Comparison of ENCODE assay signal across 28 cellular contexts in the genomic region with DNA sequence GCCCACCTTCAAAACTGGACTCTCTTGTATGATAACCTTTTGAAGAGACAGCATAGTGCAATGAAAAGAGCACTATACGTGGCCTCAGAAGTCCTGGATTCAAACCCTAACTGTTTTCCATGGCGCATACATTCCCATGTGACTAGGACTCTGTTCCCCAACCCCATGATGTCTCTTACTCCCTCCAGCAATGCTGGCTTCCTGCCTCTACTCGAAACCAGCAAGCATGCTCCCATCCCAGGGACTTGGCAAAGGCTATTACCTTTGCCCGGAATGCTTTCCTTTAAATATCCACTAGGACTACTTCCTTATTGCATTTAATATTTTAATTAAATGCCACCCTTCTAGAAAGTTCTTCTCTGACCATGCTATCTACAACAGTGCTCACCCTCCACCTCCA.
"Had no signal": no experiment of that assay in that cellular context is flagged by ENCODE, and none has a peak within 500 bp of the region (broad histone marks: within the 10 kb centered on the region; RNA-seq: fewer than 3 reads in every experiment).

No MANE protein-coding gene starts in this region.

- H3K4me3 ChIP-seq: heart right ventricle, left lung, lung, mucosa of descending colon, ovary, prostate gland, skin epidermis, suprapubic skin, thoracic aorta, tibial artery, upper lobe of right lung had no signal

- H3K9me3 Mint-ChIP-seq: stimulated activated naive CD8-positive, alpha-beta T cell treated with anti-CD3 and anti-CD28 coated beads, Interleukin-15, Interleukin-2, amounts not matched to agents 100 ng/mL and 50 ng/mL, for 24 hours had no signal

- H3K27ac ChIP-seq: left lung, prostate gland, skin epidermis, suprapubic skin, thoracic aorta, tibial artery, upper lobe of right lung had no signal

- H3K27ac Mint-ChIP-seq: memory B cell; naive thymus-derived CD4-positive, alpha-beta T cell; natural killer cell treated with Interleukin-12 subunit alpha and Interleukin-12 subunit beta and Interleukin-15 and Interleukin-18, amount 100 ng/mL, for 72 hours; stimulated activated naive CD8-positive, alpha-beta T cell treated with anti-CD3 and anti-CD28 coated beads, Interleukin-15, Interleukin-2, amounts not matched to agents 100 ng/mL and 50 ng/mL, for 24 hours had no signal

- H3K27me3 Mint-ChIP-seq: natural killer cell treated with Interleukin-12 subunit alpha and Interleukin-12 subunit beta and Interleukin-15 and Interleukin-18, amount 100 ng/mL, for 72 hours had no signal

- DNase-seq: heart right ventricle; hippocampal formation; kidney; left colon; left lung; midbrain; mucosa of descending colon; naive thymus-derived CD4-positive, alpha-beta T cell; ovary; retina; right cardiac atrium; stimulated activated CD4-positive, alpha-beta T cell treated with anti-CD3 and anti-CD28 coated beads, Interleukin-12 subunit alpha, Interleukin-12 subunit beta, amount 100 ng/mL, for 4 hours; stimulated activated CD4-positive, alpha-beta T cell treated with anti-CD3 and anti-CD28 coated beads, Interleukin-15, amount 100 ng/mL, for 24 hours; stimulated activated CD4-positive, alpha-beta T cell treated with anti-CD3 and anti-CD28 coated beads, Interleukin-2, amount 100 ng/mL, for 24 hours; stimulated activated CD4-positive, alpha-beta T cell treated with anti-CD3 and anti-CD28 coated beads, Interleukin-4, amount 100 ng/mL, for 1 hour; stimulated activated naive CD4-positive, alpha-beta T cell; tibial artery; trophoblast cell; upper lobe of right lung had no signal

- ATAC-seq: heart right ventricle; left colon; left lung; mucosa of descending colon; naive thymus-derived CD4-positive, alpha-beta T cell; natural killer cell treated with Interleukin-12 subunit alpha and Interleukin-12 subunit beta and Interleukin-15 and Interleukin-18, amount 100 ng/mL, for 72 hours; right cardiac atrium; sciatic nerve; upper lobe of right lung had no signal

- H3K27me3 ChIP-seq: heart right ventricle, left lung, ovary, suprapubic skin, tibial artery, upper lobe of right lung had no signal

- H3K4me3 Mint-ChIP-seq: memory B cell; naive thymus-derived CD4-positive, alpha-beta T cell; natural killer cell treated with Interleukin-12 subunit alpha and Interleukin-12 subunit beta and Interleukin-15 and Interleukin-18, amount 100 ng/mL, for 72 hours; stimulated activated naive CD8-positive, alpha-beta T cell treated with anti-CD3 and anti-CD28 coated beads, Interleukin-15, Interleukin-2, amounts not matched to agents 100 ng/mL and 50 ng/mL, for 24 hours had no signal

- H3K36me3 ChIP-seq: heart right ventricle, left lung, ovary, prostate gland, suprapubic skin, thoracic aorta, tibial artery, upper lobe of right lung had no signal

- H3K4me1 ChIP-seq: prostate gland had no signal

- H3K9me3 ChIP-seq: heart right ventricle, left lung, mucosa of descending colon, ovary, prostate gland, suprapubic skin, thoracic aorta, tibial artery, upper lobe of right lung had no signal

- H3K36me3 Mint-ChIP-seq: naive thymus-derived CD4-positive, alpha-beta T cell; natural killer cell treated with Interleukin-12 subunit alpha and Interleukin-12 subunit beta and Interleukin-15 and Interleukin-18, amount 100 ng/mL, for 72 hours had no signal
